ENCODE assay signal across 9 cellular contexts in genomic region chr6:73471686-73472290, GRCh38. TPM values are rescaled to one million over a fixed set of nuclear protein-coding genes. Genes with fewer than 3 reads are reported as not detected.
A peak's percentile ranks its signal among the peaks of the same experiment; 100 is the strongest.
DNase-seq lines count a peak whose midpoint lies in the region; ATAC-seq, FAIRE-seq and TF ChIP-seq lines count a peak whose summit lies in the region.
"Had no signal": no experiment of that assay in that cellular context is flagged by ENCODE, and none has a peak within 500 bp of the region (broad histone marks: within the 10 kb centered on the region; RNA-seq: fewer than 3 reads in every experiment).

No MANE protein-coding gene starts in this region.

- H3K4me3 ChIP-seq in upper lobe of right lung (no peak overlapping the region), Peyer's patch (no peak overlapping the region)

- no peaks in the 10 kb centered on the region for H3K27me3 Mint-ChIP-seq in activated T-helper 2 cell treated with anti-CD3 and anti-CD28 coated beads, Interferon-gamma antibody, Interleukin-2, Interleukin-4, amounts not matched to agents 10 μg/mL and 5 μg/mL and 100 μg/mL, durations not matched to agents 14 hours and 24 hours and 36 hours (ENCODE audit: low read depth)

- TF ChIP-seq CTCF in upper lobe of right lung (IDR thresholded peaks at IDR 0.05) (no peak), Peyer's patch (IDR thresholded peaks at IDR 0.05) (no peak)

- peak; percentile 88 for FAIRE-seq in GM12892 (lab: Jason Lieb, UNC)

- H3K36me3 Mint-ChIP-seq in activated T-helper 2 cell treated with anti-CD3 and anti-CD28 coated beads, Interferon-gamma antibody, Interleukin-2, Interleukin-4, amounts not matched to agents 10 μg/mL and 5 μg/mL and 100 μg/mL, durations not matched to agents 14 hours and 24 hours and 36 hours (ENCODE audit: low read depth), result peaks cover 63% of the 10 kb centered on the region

- H3K4me1 Mint-ChIP-seq in activated T-helper 2 cell treated with anti-CD3 and anti-CD28 coated beads, Interferon-gamma antibody, Interleukin-2, Interleukin-4, amounts not matched to agents 10 μg/mL and 5 μg/mL and 100 μg/mL, durations not matched to agents 14 hours and 24 hours and 36 hours (ENCODE audit: low read depth), result peaks cover 17% of the 10 kb centered on the region

- no peaks in the 10 kb centered on the region for H3K27me3 ChIP-seq in upper lobe of right lung
- H3K27me3 ChIP-seq in Peyer's patch, result no peaks in the 10 kb centered on the region

- peak overlapping the region; percentile 78 for H3K27ac Mint-ChIP-seq in activated T-helper 2 cell treated with anti-CD3 and anti-CD28 coated beads, Interferon-gamma antibody, Interleukin-2, Interleukin-4, amounts not matched to agents 10 μg/mL and 5 μg/mL and 100 μg/mL, durations not matched to agents 14 hours and 24 hours and 36 hours

- DNase-seq in GM12892 (ENCODE audit: insufficient read length) (peak; percentile 19), NCI-H1694 treated with DMSO at 0.1 percent for 48 hours (lab: John Stamatoyannopoulos, UW) (no peak), upper lobe of right lung (no peak), cardiac septum (ENCODE audit: low spot score) (no peak), Peyer's patch (no peak)
- no peak for DNase-seq in activated T-helper 2 cell treated with anti-CD3 and anti-CD28 coated beads, Interferon-gamma antibody, Interleukin-2, Interleukin-4, amounts not matched to agents 10 μg/mL and 5 μg/mL and 100 μg/mL, durations not matched to agents 14 hours and 24 hours and 36 hours (ENCODE audit: low spot score)
- DNase-seq: NCI-H1417 had no signal

- H3K4me1 ChIP-seq in upper lobe of right lung (no peaks in the 10 kb centered on the region), Peyer's patch (peaks cover 0 to 8% (median 2%) of the 10 kb centered on the region in 4 donors)

- H3K4me3 Mint-ChIP-seq in activated T-helper 2 cell treated with anti-CD3 and anti-CD28 coated beads, Interferon-gamma antibody, Interleukin-2, Interleukin-4, amounts not matched to agents 10 μg/mL and 5 μg/mL and 100 μg/mL, durations not matched to agents 14 hours and 24 hours and 36 hours (ENCODE audit: low read depth), result peak overlapping the region; percentile 24

- intact Hi-C loops in activated T-helper 2 cell treated with anti-CD3 and anti-CD28 coated beads, Interferon-gamma antibody, Interleukin-2, Interleukin-4, amounts not matched to agents 10 μg/mL and 5 μg/mL and 100 μg/mL, durations not matched to agents 14 hours and 24 hours and 36 hours (cut with micrococcal nuclease), result loop anchor here (1.0 kb wide), 1 partner anchor 10 kb away; the partner anchor contains the start of gene MTO1
- intact Hi-C loops in upper lobe of right lung (cut with DNase I) (no loop called here), cardiac septum (cut with DNase I) (no loop called here)

- no peak overlapping the region for H3K27ac ChIP-seq in upper lobe of right lung
- H3K27ac ChIP-seq in Peyer's patch, result peak overlapping the region in 2 of 4 donors; percentile 34 to 68

- TF ChIP-seq POLR2A in GM12892 (IDR thresholded peaks at IDR 0.05; ENCODE audit: low read depth, low read length), result no peak
- TF ChIP-seq POLR2A in Peyer's patch (IDR thresholded peaks at IDR 0.05), result no peak

- no peaks in the 10 kb centered on the region for H3K9me3 ChIP-seq in upper lobe of right lung
- H3K9me3 ChIP-seq in Peyer's patch, result no peaks in the 10 kb centered on the region

- no peaks in the 10 kb centered on the region for H3K9me3 Mint-ChIP-seq in activated T-helper 2 cell treated with anti-CD3 and anti-CD28 coated beads, Interferon-gamma antibody, Interleukin-2, Interleukin-4, amounts not matched to agents 10 μg/mL and 5 μg/mL and 100 μg/mL, durations not matched to agents 14 hours and 24 hours and 36 hours

- peaks cover 95% of the 10 kb centered on the region for H3K36me3 ChIP-seq in upper lobe of right lung
- H3K36me3 ChIP-seq in Peyer's patch, result peaks cover 0 to 100% (median 3%) of the 10 kb centered on the region in 3 donors

- ATAC-seq in GM19467 (IDR thresholded peaks at IDR 0.05; ENCODE audit: unreplicated experiment), result peak; percentile 94
- peak; percentile 91 for ATAC-seq in HG03139 (IDR thresholded peaks at IDR 0.05; ENCODE audit: unreplicated experiment)
- ATAC-seq in upper lobe of right lung, result no peak

RNA-seq across cellular contexts. Expression of gene MTO1, which starts 10.3 kb away (rescaled TPM):
- 28.1 TPM for polyA plus RNA-seq in GM12892 (2012; ENCODE audit: missing spikeins)
- total RNA-seq in activated T-helper 2 cell treated with anti-CD3 and anti-CD28 coated beads, Interferon-gamma antibody, Interleukin-2, Interleukin-4, amounts not matched to agents 10 μg/mL and 5 μg/mL and 100 μg/mL, durations not matched to agents 14 hours and 24 hours and 36 hours, result 27.9 and 32.1 TPM in 2 replicates
- total RNA-seq in upper lobe of right lung (23.1 TPM), cardiac septum (20.7 TPM), Peyer's patch (100 to 1,000 TPM in 1 of 4 donors, 10 to 100 TPM in 3; 29.2 to 115 (median 43.0) TPM)

RNA-seq across cellular contexts. Expression of gene CGAS, which starts 19.7 kb away (rescaled TPM):
- polyA plus RNA-seq in GM12892 (2012; ENCODE audit: missing spikeins), result 10.4 TPM
- total RNA-seq in activated T-helper 2 cell treated with anti-CD3 and anti-CD28 coated beads, Interferon-gamma antibody, Interleukin-2, Interleukin-4, amounts not matched to agents 10 μg/mL and 5 μg/mL and 100 μg/mL, durations not matched to agents 14 hours and 24 hours and 36 hours, result 42.7 and 46.7 TPM in 2 replicates
- total RNA-seq in upper lobe of right lung, result 5.9 TPM
- total RNA-seq in cardiac septum, result 2.0 TPM
- 1 to 10 TPM; 3.4 to 8.3 (median 4.3) TPM for total RNA-seq in Peyer's patch

RNA-seq across cellular contexts. Expression of gene EEF1A1, which starts 49.0 kb away (rescaled TPM):
- polyA plus RNA-seq in GM12892 (2012; ENCODE audit: missing spikeins), result 16,268 TPM
- 11,266 and 11,402 TPM in 2 replicates for total RNA-seq in activated T-helper 2 cell treated with anti-CD3 and anti-CD28 coated beads, Interferon-gamma antibody, Interleukin-2, Interleukin-4, amounts not matched to agents 10 μg/mL and 5 μg/mL and 100 μg/mL, durations not matched to agents 14 hours and 24 hours and 36 hours
- 9,028 TPM for total RNA-seq in upper lobe of right lung
- total RNA-seq in cardiac septum, result 2,432 TPM
- 1,000 to 10,000 TPM; 4,216 to 7,500 (median 5,030) TPM for total RNA-seq in Peyer's patch
